Comparison of ENCODE assay signal across 35 cellular contexts in genomic region chr2:166439078-166439477, GRCh38. TPM values are rescaled to one million over a fixed set of nuclear protein-coding genes. Genes with fewer than 3 reads are reported as not detected.
"Had no signal": no experiment of that assay in that cellular context is flagged by ENCODE, and none has a peak within 500 bp of the region (broad histone marks: within the 10 kb centered on the region; RNA-seq: fewer than 3 reads in every experiment).

No MANE protein-coding gene starts in this region.

- H3K27me3 Mint-ChIP-seq: activated B cell treated with CpG ODN at 0.5 μM for 24 hours; activated CD8-positive, alpha-beta T cell treated with anti-CD3 and anti-CD28 coated beads for 36 hours; activated naive CD8-positive, alpha-beta T cell; activated T-helper 17 cell treated with anti-CD3 and anti-CD28 coated beads, Interleukin-2, amount 50 U/mL, for 72 hours; brain; T-helper 17 cell had no signal

- H3K4me1 Mint-ChIP-seq: activated B cell treated with CpG ODN at 0.5 μM for 24 hours; activated T-helper 17 cell treated with anti-CD3 and anti-CD28 coated beads, Interleukin-2, amount 50 U/mL, for 72 hours; brain; T-helper 17 cell had no signal

- DNase-seq: activated B cell treated with CpG ODN at 0.5 μM for 24 hours; activated CD4-positive, alpha-beta T cell treated with anti-CD3 and anti-CD28 coated beads for 48 hours; activated CD4-positive, alpha-beta T cell treated with anti-CD3 and anti-CD28 coated beads, Interleukin-2, amount 50 U/mL, for 1 hour; activated CD4-positive, alpha-beta T cell treated with anti-CD3 and anti-CD28 coated beads, Interleukin-2, amount 50 U/mL, for 48 hours; activated CD8-positive, alpha-beta memory T cell treated with anti-CD3 and anti-CD28 coated beads for 24 hours; activated CD8-positive, alpha-beta T cell treated with anti-CD3 and anti-CD28 coated beads for 36 hours; activated effector memory CD4-positive, alpha-beta T cell treated with Interleukin-2 at 50 U/mL for 16 hours; activated gamma-delta T cell treated with Interleukin-2 at 50 U/mL for 16 hours; activated naive CD4-positive, alpha-beta T cell treated with anti-CD3 and anti-CD28 coated beads, Interleukin-2, amount 50 U/mL, for 16 hours; activated naive CD4-positive, alpha-beta T cell treated with Interleukin-2 at 50 U/mL for 16 hours; activated T-cell treated with anti-CD3 and anti-CD28 coated beads, Interleukin-2, amount 50 U/mL, for 4 hours; amygdala; aorta; central memory CD4-positive, alpha-beta T cell; cerebellar nuclear complex; colonic mucosa; effector CD8-positive, alpha-beta T cell; foreskin fibroblast; glutamatergic neuron; heart left ventricle; T-helper 1 cell; T-helper 17 cell; T1000; WERI-Rb-1 had no signal

- H3K4me3 ChIP-seq: breast epithelium, cardiac muscle cell, colonic mucosa, heart left ventricle had no signal

- H3K27ac ChIP-seq: breast epithelium, cardiac muscle cell, colonic mucosa, heart left ventricle, WERI-Rb-1 had no signal

- H3K27ac Mint-ChIP-seq: activated B cell treated with CpG ODN at 0.5 μM for 24 hours; activated CD8-positive, alpha-beta T cell treated with anti-CD3 and anti-CD28 coated beads for 36 hours; activated naive CD8-positive, alpha-beta T cell; activated T-helper 17 cell treated with anti-CD3 and anti-CD28 coated beads, Interleukin-2, amount 50 U/mL, for 72 hours; brain; T-helper 17 cell; T-helper 2 cell treated with Interferon-gamma antibody and Interleukin-4, amounts not matched to agents 5 μg/mL and 100 μg/mL, for 36 hours had no signal

- H3K27me3 ChIP-seq: breast epithelium, cardiac muscle cell, colonic mucosa, heart left ventricle had no signal

- H3K36me3 Mint-ChIP-seq: activated naive CD8-positive, alpha-beta T cell had no signal

- FAIRE-seq: endometrium, frontal cortex had no signal

- H3K4me3 Mint-ChIP-seq: activated B cell treated with CpG ODN at 0.5 μM for 24 hours; activated CD8-positive, alpha-beta T cell treated with anti-CD3 and anti-CD28 coated beads for 36 hours; activated naive CD8-positive, alpha-beta T cell; activated T-cell treated with anti-CD3 and anti-CD28 coated beads, Interleukin-2, amount 50 U/mL, for 4 hours; activated T-helper 17 cell treated with anti-CD3 and anti-CD28 coated beads, Interleukin-2, amount 50 U/mL, for 72 hours; brain; T-helper 17 cell; T-helper 2 cell treated with Interferon-gamma antibody and Interleukin-4, amounts not matched to agents 5 μg/mL and 100 μg/mL, for 36 hours had no signal

- H3K9me3 ChIP-seq: breast epithelium, colonic mucosa, heart left ventricle had no signal

- H3K9me3 Mint-ChIP-seq: activated T-cell treated with anti-CD3 and anti-CD28 coated beads, Interleukin-2, amount 50 U/mL, for 4 hours; activated T-helper 17 cell treated with anti-CD3 and anti-CD28 coated beads, Interleukin-2, amount 50 U/mL, for 72 hours; T-helper 2 cell treated with Interferon-gamma antibody and Interleukin-4, amounts not matched to agents 5 μg/mL and 100 μg/mL, for 36 hours had no signal

- ATAC-seq: activated CD4-positive, CD25-positive, alpha-beta regulatory T cell treated with anti-CD3 and anti-CD28 coated beads, Interleukin-2, amount 50 U/mL, for 24 hours; activated CD8-positive, alpha-beta T cell treated with anti-CD3 and anti-CD28 coated beads for 36 hours; activated T-cell treated with anti-CD3 and anti-CD28 coated beads, Interleukin-2, amount 50 U/mL, for 4 hours; activated T-helper 17 cell treated with anti-CD3 and anti-CD28 coated beads, Interleukin-2, amount 50 U/mL, for 72 hours; esophagus mucosa; heart left ventricle; T-helper 17 cell had no signal

- H3K4me1 ChIP-seq: breast epithelium, colonic mucosa, heart left ventricle had no signal

- H3K36me3 ChIP-seq: breast epithelium, cardiac muscle cell, colonic mucosa, WERI-Rb-1 had no signal

RNA-seq across cellular contexts. Expression of gene SCN7A, which starts 55.0 kb away (rescaled TPM):
- total RNA-seq: activated B cell treated with CpG ODN at 0.5 μM for 24 hours; activated CD8-positive, alpha-beta T cell treated with anti-CD3 and anti-CD28 coated beads for 36 hours; activated T-helper 17 cell treated with anti-CD3 and anti-CD28 coated beads, Interleukin-2, amount 50 U/mL, for 72 hours; dermis microvascular lymphatic vessel endothelial cell; T-helper 17 cell had no signal
